Comparison of ENCODE assay signal across 9 cellular contexts in the genomic region with DNA sequence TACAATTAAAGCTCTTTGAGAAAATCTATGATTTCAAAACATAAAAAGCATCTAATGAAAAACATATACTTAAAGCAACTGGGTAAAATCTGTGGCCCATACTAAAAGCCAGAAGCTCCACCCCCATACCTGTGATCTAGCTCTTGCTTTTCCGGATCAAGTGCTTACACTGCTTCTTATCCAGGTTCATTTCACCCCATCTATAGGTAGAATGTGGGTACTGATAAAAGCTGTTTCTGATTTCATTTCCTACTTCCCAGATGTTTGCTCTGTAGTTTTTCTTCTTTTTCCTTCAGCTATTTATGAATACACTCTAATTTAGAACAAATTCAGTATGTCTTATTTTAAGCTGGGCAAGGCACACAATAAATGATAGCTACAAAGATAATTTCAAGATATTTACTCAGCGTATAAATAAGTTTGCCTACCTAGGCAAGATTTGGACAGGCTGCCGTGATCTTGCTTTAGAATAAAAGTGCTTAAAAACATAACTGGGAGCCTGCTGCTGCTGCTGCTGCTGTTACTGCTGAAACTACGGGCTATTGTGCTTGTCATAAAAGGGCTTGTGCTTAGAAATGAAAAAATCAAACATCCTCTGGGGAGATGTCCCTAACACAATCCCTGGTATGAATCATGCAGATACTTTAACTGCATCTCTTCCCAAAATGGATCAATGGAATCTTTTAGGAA. TPM values are rescaled to one million over a fixed set of nuclear protein-coding genes. Genes with fewer than 3 reads are reported as not detected.
DNase-seq lines count a peak whose midpoint lies in the region; ATAC-seq and TF ChIP-seq lines count a peak whose summit lies in the region.
"Had no signal": no experiment of that assay in that cellular context is flagged by ENCODE, and none has a peak within 500 bp of the region (broad histone marks: within the 10 kb centered on the region; RNA-seq: fewer than 3 reads in every experiment).

No MANE protein-coding gene starts in this region.

- H3K9me3 Mint-ChIP-seq in activated CD4-positive, alpha-beta T cell treated with anti-CD3 and anti-CD28 coated beads for 36 hours (ENCODE audit: low read depth) = no peaks in the 10 kb centered on the region
- no peaks in the 10 kb centered on the region for H3K9me3 Mint-ChIP-seq in stimulated activated effector memory CD8-positive, alpha-beta T cell treated with anti-CD3 and anti-CD28 coated beads, Interleukin-12 subunit alpha, Interleukin-12 subunit beta, amount 100 ng/mL, for 72 hours
- H3K9me3 Mint-ChIP-seq: activated naive CD8-positive, alpha-beta T cell treated with anti-CD3 and anti-CD28 coated beads, Interleukin-2, amount 10 ng/mL, durations not matched to agents 7 days and 5 days had no signal

- POLR2A ChIA-PET in activated CD4-positive, alpha-beta T cell treated with anti-CD3 and anti-CD28 coated beads for 36 hours (lab: Charles Lee) = no interaction called here

- H3K27me3 ChIP-seq in gastroesophageal sphincter = no peaks in the 10 kb centered on the region

- no peak for TF ChIP-seq POLR2A in gastroesophageal sphincter (IDR thresholded peaks at IDR 0.05)

- H3K27ac Mint-ChIP-seq in activated CD4-positive, alpha-beta T cell treated with anti-CD3 and anti-CD28 coated beads for 36 hours = no peak overlapping the region
- no peak overlapping the region for H3K27ac Mint-ChIP-seq in stimulated activated effector memory CD8-positive, alpha-beta T cell treated with anti-CD3 and anti-CD28 coated beads, Interleukin-12 subunit alpha, Interleukin-12 subunit beta, amount 100 ng/mL, for 72 hours
- H3K27ac Mint-ChIP-seq: activated naive CD8-positive, alpha-beta T cell treated with anti-CD3 and anti-CD28 coated beads, Interleukin-2, amount 10 ng/mL, durations not matched to agents 7 days and 5 days had no signal

- peak overlapping the region in 1 of 2 donors; percentile 96 for H3K4me3 ChIP-seq in gastroesophageal sphincter

- peak; percentile 13 for DNase-seq in activated CD4-positive, alpha-beta T cell treated with anti-CD3 and anti-CD28 coated beads for 36 hours
- DNase-seq in activated CD4-positive, alpha-beta T cell treated with anti-CD3 and anti-CD28 coated beads for 48 hours = no peak
- peak; percentile 40 for DNase-seq in NCI-H1048 (lab: John Stamatoyannopoulos, UW)
- peak; percentile 50 for DNase-seq in SK-N-DZ (ENCODE audit: low spot score)
- no peak for DNase-seq in stimulated activated effector memory CD8-positive, alpha-beta T cell treated with anti-CD3 and anti-CD28 coated beads, Interleukin-12 subunit alpha, Interleukin-12 subunit beta, amount 100 ng/mL, for 72 hours (ENCODE audit: low spot score in 2 of 2)
- no peak for DNase-seq in posterior vena cava (ENCODE audit: low spot score)
- DNase-seq: activated naive CD8-positive, alpha-beta T cell treated with anti-CD3 and anti-CD28 coated beads, Interleukin-2, amount 10 ng/mL, durations not matched to agents 7 days and 5 days had no signal

- no peak for ATAC-seq in activated CD4-positive, alpha-beta T cell treated with anti-CD3 and anti-CD28 coated beads for 36 hours
- no peak for ATAC-seq in gastroesophageal sphincter
- ATAC-seq in stimulated activated effector memory CD8-positive, alpha-beta T cell treated with anti-CD3 and anti-CD28 coated beads, Interleukin-12 subunit alpha, Interleukin-12 subunit beta, amount 100 ng/mL, for 72 hours = no peak
- ATAC-seq in HG02885 (IDR thresholded peaks at IDR 0.05; ENCODE audit: poor library complexity, unreplicated experiment) = no peak

- H3K9me3 ChIP-seq in gastroesophageal sphincter = no peaks in the 10 kb centered on the region

- no peak overlapping the region for H3K4me3 Mint-ChIP-seq in activated CD4-positive, alpha-beta T cell treated with anti-CD3 and anti-CD28 coated beads for 36 hours
- H3K4me3 Mint-ChIP-seq in stimulated activated effector memory CD8-positive, alpha-beta T cell treated with anti-CD3 and anti-CD28 coated beads, Interleukin-12 subunit alpha, Interleukin-12 subunit beta, amount 100 ng/mL, for 72 hours = peak overlapping the region; percentile 93

- H3K36me3 ChIP-seq in gastroesophageal sphincter = no peaks in the 10 kb centered on the region

- H3K4me1 ChIP-seq in gastroesophageal sphincter = peaks cover 0 to 55% (median 8%) of the 10 kb centered on the region in 3 donors

- H3K4me1 Mint-ChIP-seq in activated CD4-positive, alpha-beta T cell treated with anti-CD3 and anti-CD28 coated beads for 36 hours = peaks cover 33% of the 10 kb centered on the region
- H3K4me1 Mint-ChIP-seq in stimulated activated effector memory CD8-positive, alpha-beta T cell treated with anti-CD3 and anti-CD28 coated beads, Interleukin-12 subunit alpha, Interleukin-12 subunit beta, amount 100 ng/mL, for 72 hours = peaks cover 43% of the 10 kb centered on the region

- H3K27me3 Mint-ChIP-seq in activated CD4-positive, alpha-beta T cell treated with anti-CD3 and anti-CD28 coated beads for 36 hours = peaks cover 7% of the 10 kb centered on the region

- TF ChIP-seq CTCF in gastroesophageal sphincter (IDR thresholded peaks at IDR 0.05) = peak in 3 of 4 experiments; percentile 4 to 41 (median 35)

- intact Hi-C loops in activated CD4-positive, alpha-beta T cell treated with anti-CD3 and anti-CD28 coated beads for 36 hours (cut with DNase I, micrococcal nuclease) = loop anchor here (2.0 to 5.0 kb wide), 4 partner anchors 49 to 1000 kb away; a partner anchor contains a TSS
- intact Hi-C loops in posterior vena cava (cut with DNase I) = loop anchor here in 1 of 2 donors (10.0 kb wide), 1 partner anchor 763 kb away; no protein-coding TSS in a partner anchor

- no peak for TF ChIP-seq EP300 in gastroesophageal sphincter (IDR thresholded peaks at IDR 0.05)

- CTCF ChIA-PET in activated CD4-positive, alpha-beta T cell treated with anti-CD3 and anti-CD28 coated beads for 36 hours (lab: Charles Lee) = interaction anchor here (0.6 to 2.1 kb wide), 18 partner anchors 9 to 656 kb away, joined by 3 to 8 read pairs (median 3); no protein-coding TSS in a partner anchor

- no peaks in the 10 kb centered on the region for H3K36me3 Mint-ChIP-seq in activated CD4-positive, alpha-beta T cell treated with anti-CD3 and anti-CD28 coated beads for 36 hours (ENCODE audit: low read depth)
- H3K36me3 Mint-ChIP-seq in stimulated activated effector memory CD8-positive, alpha-beta T cell treated with anti-CD3 and anti-CD28 coated beads, Interleukin-12 subunit alpha, Interleukin-12 subunit beta, amount 100 ng/mL, for 72 hours = peaks cover 6% of the 10 kb centered on the region
- H3K36me3 Mint-ChIP-seq: activated naive CD8-positive, alpha-beta T cell treated with anti-CD3 and anti-CD28 coated beads, Interleukin-2, amount 10 ng/mL, durations not matched to agents 7 days and 5 days had no signal

- H3K27ac ChIP-seq in gastroesophageal sphincter = peak overlapping the region in 3 of 4 donors; percentile 25 to 98 (median 33)

- WGBS in gastroesophageal sphincter (ENCODE audit: low coverage in 1 of 2), 2 donors = 4 to 43% methylated on average over 2 to 4 of the region's 4 CpGs

RNA-seq across cellular contexts. Expression of a gene that starts 2.1 kb away (rescaled TPM):
- total RNA-seq in activated CD4-positive, alpha-beta T cell treated with anti-CD3 and anti-CD28 coated beads for 36 hours = 1 to 10 TPM; 3.7 to 4.0 TPM
- polyA plus RNA-seq in SK-N-DZ (2014; cell fraction: cytosol; rRNA removed) = 10.6 and 12.1 TPM in 2 replicates
- polyA plus RNA-seq in SK-N-DZ (2014; cell fraction: nucleus; rRNA removed) = 12.2 and 15.1 TPM in 2 replicates
- total RNA-seq in gastroesophageal sphincter = 10 to 100 TPM; 29.5 to 65.2 (median 32.6) TPM
- total RNA-seq in posterior vena cava = 10 to 100 TPM; 14.1 to 14.9 TPM

Comparison
In these comparisons a context has a peak if more than half of its experiments do, and no peak if none do; other contexts are left out.
1. DNase-seq: peak in activated CD4-positive, alpha-beta T cell treated with anti-CD3 and anti-CD28 coated beads for 36 hours (single experiment), NCI-H1048 (single experiment) and SK-N-DZ (single experiment); none in activated CD4-positive, alpha-beta T cell treated with anti-CD3 and anti-CD28 coated beads for 48 hours (single experiment), stimulated activated effector memory CD8-positive, alpha-beta T cell treated with anti-CD3 and anti-CD28 coated beads, Interleukin-12 subunit alpha, Interleukin-12 subunit beta, amount 100 ng/mL, for 72 hours (0 of 2) and posterior vena cava (single experiment).